In the genomic region with DNA sequence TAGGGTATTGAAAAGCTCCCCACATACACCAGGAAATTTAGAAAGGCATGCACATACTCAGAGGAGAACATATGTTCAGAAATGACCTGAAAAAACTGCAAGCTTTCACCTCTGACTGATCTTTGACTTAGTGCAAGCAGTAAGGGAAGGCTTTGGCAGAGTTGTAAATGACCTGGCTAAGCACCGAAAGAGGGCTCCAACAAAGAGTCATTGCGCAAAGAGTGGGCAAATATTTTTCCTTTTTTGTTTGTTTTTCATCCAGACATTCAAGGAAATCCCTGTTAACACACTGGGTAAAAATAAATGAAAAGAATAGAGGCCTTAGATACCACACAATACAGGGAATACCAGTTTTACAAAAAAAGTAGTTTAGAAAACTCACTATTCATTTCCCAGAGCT, we compare ENCODE assay signal across 30 cellular contexts.
"Had no signal": no experiment of that assay in that cellular context is flagged by ENCODE, and none has a peak within 500 bp of the region (broad histone marks: within the 10 kb centered on the region; RNA-seq: fewer than 3 reads in every experiment).

No MANE protein-coding gene starts in this region.

- H3K9me3 ChIP-seq: testis had no signal

- H3K4me2 ChIP-seq: neural progenitor cell had no signal

- H3K36me3 ChIP-seq: neural progenitor cell, right atrium auricular region had no signal

- H3K27ac Mint-ChIP-seq: immature natural killer cell; memory B cell; mesothelial cell of epicardium; naive B cell; nephron; neural progenitor cell; progenitor cell of endocrine pancreas; stimulated activated effector memory CD8-positive, alpha-beta T cell treated with anti-CD3 and anti-CD28 coated beads, Interleukin-12 subunit alpha, Interleukin-12 subunit beta, amount 100 ng/mL, for 72 hours; type B pancreatic cell had no signal

- H3K4me3 Mint-ChIP-seq: immature natural killer cell; memory B cell; mesothelial cell of epicardium; naive B cell; nephron; neural progenitor cell; stimulated activated effector memory CD8-positive, alpha-beta T cell treated with anti-CD3 and anti-CD28 coated beads, Interleukin-12 subunit alpha, Interleukin-12 subunit beta, amount 100 ng/mL, for 72 hours; type B pancreatic cell had no signal

- H3K27me3 ChIP-seq: dorsolateral prefrontal cortex, neural progenitor cell, right atrium auricular region, sigmoid colon, stomach, testis, tibial artery had no signal

- H3K9ac ChIP-seq: neural progenitor cell, parathyroid adenoma had no signal

- H3K4me1 ChIP-seq: neural progenitor cell, parathyroid adenoma, right atrium auricular region, sigmoid colon, stomach, testis, tibial artery had no signal

- DNase-seq: dorsolateral prefrontal cortex; effector CD4-positive, alpha-beta T cell; hypothalamus; immature natural killer cell; islet precursor cell; kidney glomerular epithelial cell; left colon; left ventricle myocardium superior; mucosa of descending colon; naive B cell; sigmoid colon; stimulated activated CD4-positive, alpha-beta T cell treated with anti-CD3 and anti-CD28 coated beads, Interleukin-2, amount 100 ng/mL, for 24 hours; stimulated activated CD4-positive, alpha-beta T cell treated with anti-CD3 and anti-CD28 coated beads, Interleukin-4, amount 100 ng/mL, for 24 hours; stimulated activated naive CD4-positive, alpha-beta T cell treated with Interleukin-2 at 50 U/mL for 16 hours; stomach; substantia nigra; testis; tibial artery had no signal

- H3K4me3 ChIP-seq: dorsolateral prefrontal cortex, lung, mucosa of descending colon, neural progenitor cell, right atrium auricular region, sigmoid colon, stomach, testis, tibial artery had no signal

- H3K4me1 Mint-ChIP-seq: immature natural killer cell; memory B cell; mesothelial cell of epicardium; nephron; neural progenitor cell; stimulated activated effector memory CD8-positive, alpha-beta T cell treated with anti-CD3 and anti-CD28 coated beads, Interleukin-12 subunit alpha, Interleukin-12 subunit beta, amount 100 ng/mL, for 72 hours had no signal

- H3K27ac ChIP-seq: dorsolateral prefrontal cortex, neural progenitor cell, parathyroid adenoma, right atrium auricular region, sigmoid colon, stomach, testis, tibial artery had no signal

- FAIRE-seq: colon, frontal cortex had no signal

- ATAC-seq: left colon; left ventricle myocardium superior; mucosa of descending colon; stimulated activated effector memory CD8-positive, alpha-beta T cell treated with anti-CD3 and anti-CD28 coated beads, Interleukin-12 subunit alpha, Interleukin-12 subunit beta, amount 100 ng/mL, for 72 hours had no signal

- H3K27me3 Mint-ChIP-seq: memory B cell, naive B cell, progenitor cell of endocrine pancreas, type B pancreatic cell had no signal
